Comparison of ENCODE assay signal across 24 cellular contexts in genomic region chr4:8788174-8788573, GRCh38.
"Had no signal": no experiment of that assay in that cellular context is flagged by ENCODE, and none has a peak within 500 bp of the region (broad histone marks: within the 10 kb centered on the region; RNA-seq: fewer than 3 reads in every experiment).

No MANE protein-coding gene starts in this region.

- H3K27ac ChIP-seq: stomach, suprapubic skin, testis, thoracic aorta, thyroid gland, tibial artery, tibial nerve, transverse colon, upper lobe of left lung, upper lobe of right lung, uterus, vagina had no signal

- DNase-seq: stimulated activated CD4-positive, alpha-beta T cell treated with anti-CD3 and anti-CD28 coated beads, Interleukin-2, amount 100 ng/mL, for 48 hours; stimulated activated CD4-positive, alpha-beta T cell treated with anti-CD3 and anti-CD28 coated beads, Interleukin-4, amount 100 ng/mL, for 1 hour; stimulated activated CD4-positive, alpha-beta T cell treated with anti-CD3 and anti-CD28 coated beads, Interleukin-4, amount 100 ng/mL, for 24 hours; stimulated activated CD4-positive, alpha-beta T cell treated with anti-CD3 and anti-CD28 coated beads, Interleukin-4, amount 100 ng/mL, for 4 hours; stimulated activated CD8-positive, alpha-beta memory T cell treated with anti-CD3 and anti-CD28 coated beads, Interleukin-4, amount 100 ng/mL, for 48 hours; stimulated activated naive B cell treated with anti-CD40 and anti-IgM and Interleukin-4, amounts not matched to agents 10 μg/mL and 1 μg/mL and 100 μg/mL, for 72 hours; stimulated activated naive CD4-positive, alpha-beta T cell; stimulated activated naive CD4-positive, alpha-beta T cell treated with Interleukin-2 at 50 U/mL for 16 hours; stimulated activated naive CD8-positive, alpha-beta T cell treated with anti-CD3 and anti-CD28 coated beads, Interleukin-15, amount 100 ng/mL, for 72 hours; stimulated activated naive CD8-positive, alpha-beta T cell treated with anti-CD3 and anti-CD28 coated beads, Interleukin-15, Interleukin-2, amounts not matched to agents 100 U/mL and 50 U/mL, for 24 hours; stomach; substantia nigra; testis; thyroid gland; tibial artery; transverse colon; trophoblast cell; upper lobe of right lung; uterus had no signal

- H3K4me1 ChIP-seq: stomach, suprapubic skin, testis, thyroid gland, tibial artery, tibial nerve, transverse colon, upper lobe of left lung, upper lobe of right lung, uterus, vagina had no signal

- H3K9me3 ChIP-seq: stomach, suprapubic skin, testis, thoracic aorta, thyroid gland, tibial artery, transverse colon, upper lobe of left lung, upper lobe of right lung, uterus, vagina had no signal

- H3K27me3 ChIP-seq: testis, thyroid gland, tibial nerve, transverse colon, upper lobe of left lung, upper lobe of right lung, uterus, vagina had no signal

- H3K4me3 ChIP-seq: stomach, suprapubic skin, testis, thoracic aorta, thyroid gland, tibial artery, tibial nerve, transverse colon, upper lobe of left lung, upper lobe of right lung, uterus, vagina had no signal

- H3K36me3 ChIP-seq: stomach, suprapubic skin, thoracic aorta, thyroid gland, tibial artery, tibial nerve, transverse colon, upper lobe of left lung, upper lobe of right lung, uterus, vagina had no signal
